In the genomic region with DNA sequence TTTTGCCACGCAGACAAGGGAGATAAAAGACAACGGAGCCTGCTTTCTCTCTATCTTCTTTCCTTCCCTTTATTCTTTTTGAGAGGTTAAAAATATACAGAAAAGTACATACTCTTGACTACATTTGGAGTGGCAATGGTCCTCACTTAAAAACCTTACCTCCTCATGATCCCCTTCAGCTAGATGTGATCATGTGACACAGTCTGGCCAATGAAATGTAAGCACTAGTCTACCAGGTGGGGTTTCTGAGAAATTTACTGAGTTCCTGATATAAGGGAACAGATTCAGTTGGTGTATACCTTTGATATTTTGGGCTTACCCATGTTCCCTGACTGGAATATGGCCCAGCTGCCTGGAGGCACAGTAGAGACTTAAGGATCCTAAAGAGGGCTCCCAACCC, we compare ENCODE assay signal across 24 cellular contexts.
DNase-seq lines count a peak whose midpoint lies in the region; ATAC-seq, FAIRE-seq and TF ChIP-seq lines count a peak whose summit lies in the region.
"Had no signal": no experiment of that assay in that cellular context is flagged by ENCODE, and none has a peak within 500 bp of the region (broad histone marks: within the 10 kb centered on the region; RNA-seq: fewer than 3 reads in every experiment).

No MANE protein-coding gene starts in this region.

- CTCF ChIA-PET in WTC11 (lab: Charles Lee): interaction anchor here (1.0 to 1.4 kb wide), 3 partner anchors 37 to 102 kb away, joined by 3 to 5 read pairs (median 4); no protein-coding TSS in a partner anchor

- no peaks in the 10 kb centered on the region for H3K27me3 Mint-ChIP-seq in WTC11 (ENCODE audit: low read depth)
- no peaks in the 10 kb centered on the region for H3K27me3 Mint-ChIP-seq in effector memory CD8-positive, alpha-beta T cell
- H3K27me3 Mint-ChIP-seq: CD4-positive, alpha-beta T cell; CD8-positive, alpha-beta memory T cell had no signal

- DNase-seq in WTC11 (ENCODE audit: low spot score) (no peak), erythroblast (lab: John Stamatoyannopoulos, UW) (peak; percentile 36 to 39), urothelium cell line (ENCODE audit: low spot score) (no peak)
- DNase-seq in effector memory CD8-positive, alpha-beta T cell: no peak
- DNase-seq: 8988T; ACHN; AML-193; BE2C; CD4-positive, alpha-beta T cell; CD8-positive, alpha-beta memory T cell; DMS 273 treated with DMSO at 0.1 percent for 48 hours; DMS79; EL; GDM1; HFFc6 had no signal

- no peak for FAIRE-seq in urothelium cell line (lab: Jason Lieb, UNC)
- FAIRE-seq: A549, D721Med, GM12878, GM19239, H54 had no signal

- TF ChIP-seq EP300 in Ishikawa (IDR thresholded peaks at IDR 0.05; ENCODE audit: borderline replicate concordance): no peak

- no peak for TF ChIP-seq CTCF in WTC11 (IDR thresholded peaks at IDR 0.05)

- TF ChIP-seq POLR2A in erythroblast (IDR thresholded peaks at IDR 0.05; ENCODE audit: low read length): no peak

- no peaks in the 10 kb centered on the region for H3K9me3 Mint-ChIP-seq in WTC11
- H3K9me3 Mint-ChIP-seq in effector memory CD8-positive, alpha-beta T cell: no peaks in the 10 kb centered on the region
- H3K9me3 Mint-ChIP-seq: CD4-positive, alpha-beta T cell; CD8-positive, alpha-beta memory T cell; GM23338; HFFc6 had no signal

- POLR2A ChIA-PET in WTC11 (lab: Charles Lee): no interaction called here

- TF ChIP-seq RAD21 in Ishikawa (IDR thresholded peaks at IDR 0.05; ENCODE audit: low read depth): no peak

- ATAC-seq in WTC11: no peak
- ATAC-seq in HG02678 (IDR thresholded peaks at IDR 0.05; ENCODE audit: unreplicated experiment): no peak
- no peak for ATAC-seq in effector memory CD8-positive, alpha-beta T cell (replicated peaks)
- ATAC-seq: A549, GM12878, GM23338 had no signal

- peaks cover 38% of the 10 kb centered on the region for H3K4me1 Mint-ChIP-seq in WTC11
- peaks cover 0 to 1% of the 10 kb centered on the region in 2 donors for H3K4me1 Mint-ChIP-seq in effector memory CD8-positive, alpha-beta T cell (ENCODE audit: low read depth in 2 of 2)
- H3K4me1 Mint-ChIP-seq: CD14-positive monocyte had no signal

- H3K36me3 Mint-ChIP-seq in WTC11: no peaks in the 10 kb centered on the region
- no peaks in the 10 kb centered on the region for H3K36me3 Mint-ChIP-seq in effector memory CD8-positive, alpha-beta T cell (ENCODE audit: insufficient read depth)

- H3K4me3 Mint-ChIP-seq in WTC11: no peak overlapping the region
- no peak overlapping the region for H3K4me3 Mint-ChIP-seq in effector memory CD8-positive, alpha-beta T cell
- H3K4me3 Mint-ChIP-seq: CD14-positive monocyte; CD4-positive, alpha-beta T cell; CD8-positive, alpha-beta memory T cell; GM23338; HFFc6 had no signal

- peak overlapping the region; percentile 64; the same call in 1 of the 2 replicates for H3K27ac Mint-ChIP-seq in WTC11
- no peak overlapping the region for H3K27ac Mint-ChIP-seq in effector memory CD8-positive, alpha-beta T cell
- H3K27ac Mint-ChIP-seq: CD14-positive monocyte; CD4-positive, alpha-beta T cell; HFFc6 had no signal

TF ChIP-seq in Ishikawa, 13 proteins besides CTCF, POLR2A, EP300 and RAD21:
- TF ChIP-seq, protein P1, sequence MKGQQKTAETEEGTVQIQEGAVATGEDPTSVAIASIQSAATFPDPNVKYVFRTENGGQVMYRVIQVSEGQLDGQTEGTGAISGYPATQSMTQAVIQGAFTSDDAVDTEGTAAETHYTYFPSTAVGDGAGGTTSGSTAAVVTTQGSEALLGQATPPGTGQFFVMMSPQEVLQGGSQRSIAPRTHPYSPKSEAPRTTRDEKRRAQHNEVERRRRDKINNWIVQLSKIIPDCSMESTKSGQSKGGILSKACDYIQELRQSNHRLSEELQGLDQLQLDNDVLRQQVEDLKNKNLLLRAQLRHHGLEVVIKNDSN (IDR thresholded peaks at IDR 0.05): 0 out of 2 replicates have a peak, but pooled peaks have one; percentile 41
- TF ChIP-seq CREB1 (IDR thresholded peaks at IDR 0.05; ENCODE audit: low read depth) (no peak), ZBTB7A (IDR thresholded peaks at IDR 0.05; ENCODE audit: low read depth) (no peak), EGR1 (IDR thresholded peaks at IDR 0.05) (no peak)

TF ChIP-seq in WTC11, 78 proteins besides CTCF, POLR2A, EP300 and RAD21:
- TF ChIP-seq, protein P1 (CRISPR knock-in tag; IDR thresholded peaks at IDR 0.05): peak; percentile 46; the same call in 1 of the 2 replicates
- TF ChIP-seq ZBTB21 (CRISPR knock-in tag; IDR thresholded peaks at IDR 0.05; ENCODE audit: borderline replicate concordance): no peak
- TF ChIP-seq, protein P2, sequence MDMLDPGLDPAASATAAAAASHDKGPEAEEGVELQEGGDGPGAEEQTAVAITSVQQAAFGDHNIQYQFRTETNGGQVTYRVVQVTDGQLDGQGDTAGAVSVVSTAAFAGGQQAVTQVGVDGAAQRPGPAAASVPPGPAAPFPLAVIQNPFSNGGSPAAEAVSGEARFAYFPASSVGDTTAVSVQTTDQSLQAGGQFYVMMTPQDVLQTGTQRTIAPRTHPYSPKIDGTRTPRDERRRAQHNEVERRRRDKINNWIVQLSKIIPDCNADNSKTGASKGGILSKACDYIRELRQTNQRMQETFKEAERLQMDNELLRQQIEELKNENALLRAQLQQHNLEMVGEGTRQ (CRISPR knock-in tag; IDR thresholded peaks at IDR 0.05): peak; percentile 75

Comparison
In these comparisons a context has a peak if more than half of its experiments do, and no peak if none do; other contexts are left out.
1. DNase-seq: peak in erythroblast (2 of 2); none in WTC11 (single experiment), effector memory CD8-positive, alpha-beta T cell (0 of 3) and urothelium cell line (single experiment).